8 cellular contexts compared by ENCODE assay signal in genomic region chr5:172123269-172123692, GRCh38.
DNase-seq lines count a peak whose midpoint lies in the region; ATAC-seq, FAIRE-seq and TF ChIP-seq lines count a peak whose summit lies in the region.

No MANE protein-coding gene starts in this region.

- peaks cover 21% of the 10 kb centered on the region for H3K36me3 Mint-ChIP-seq in osteocyte (ENCODE audit: unreplicated experiment)
- no peaks in the 10 kb centered on the region for H3K36me3 Mint-ChIP-seq in Calu3 (ENCODE audit: insufficient read depth, unreplicated experiment)

- TF ChIP-seq CTCF in fibroblast of villous mesenchyme (IDR thresholded peaks at IDR 0.05; ENCODE audit: insufficient read depth, low read depth, low read length) = peak; percentile 68
- peak; percentile 50 for TF ChIP-seq CTCF in osteocyte (IDR thresholded peaks at IDR 0.05)
- TF ChIP-seq CTCF in Calu3 (IDR thresholded peaks at IDR 0.05; ENCODE audit: unreplicated experiment) = no peak

- intact Hi-C loops in Calu3 (cut with micrococcal nuclease; ENCODE audit: unreplicated experiment) = no loop called here

- ATAC-seq in HG03108 (IDR thresholded peaks at IDR 0.05; ENCODE audit: unreplicated experiment) = no peak
- no peak for ATAC-seq in HG03378 (IDR thresholded peaks at IDR 0.05; ENCODE audit: unreplicated experiment)
- no peak for ATAC-seq in GM19035 (IDR thresholded peaks at IDR 0.05; ENCODE audit: unreplicated experiment)

- BruUV-seq in Calu3 (replicated peaks; lab: Mats Ljungman, UMichigan) = no TSS peak

- in situ Hi-C loops in SK-MEL-5 (cut with HindIII; ENCODE audit: low pct_unique_long_range_greater_than_20kb, low sequenced_read_pairs) = no loop called here

- CTCF ChIA-PET in Calu3 (lab: Charles Lee) = interaction anchor here (0.7 to 1.1 kb wide), 2 partner anchors 64 to 170 kb away, joined by 3 to 4 read pairs; no protein-coding TSS in a partner anchor

- H3K4me3 Mint-ChIP-seq in osteocyte (ENCODE audit: unreplicated experiment) = no peak overlapping the region
- no peak overlapping the region for H3K4me3 Mint-ChIP-seq in Calu3 (ENCODE audit: low read depth, unreplicated experiment)

- peak; percentile 72 for DNase-seq in H54 (ENCODE audit: insufficient read length, low spot score)
- peak; percentile 88 for DNase-seq in SK-MEL-5 (ENCODE audit: low read depth, low spot score)
- DNase-seq in fibroblast of villous mesenchyme (ENCODE audit: low read depth) = peak; percentile 92
- DNase-seq in osteocyte (ENCODE audit: extremely low spot score, unreplicated experiment) = peak; percentile 93
- no peak for DNase-seq in Calu3

- H3K9me3 Mint-ChIP-seq in osteocyte (ENCODE audit: unreplicated experiment) = peaks cover 4% of the 10 kb centered on the region
- peaks cover 3% of the 10 kb centered on the region for H3K9me3 Mint-ChIP-seq in Calu3 (ENCODE audit: low read depth, unreplicated experiment)

- no peak for FAIRE-seq in H54 (lab: Jason Lieb, UNC)

- TF ChIP-seq POLR2A in H54 (IDR thresholded peaks at IDR 0.05; ENCODE audit: low read depth, low read length) = no peak

- peak overlapping the region; percentile 57 for H3K27ac Mint-ChIP-seq in osteocyte (ENCODE audit: unreplicated experiment)
- H3K27ac Mint-ChIP-seq in Calu3 (ENCODE audit: unreplicated experiment) = no peak overlapping the region

- H3K27me3 Mint-ChIP-seq in osteocyte (ENCODE audit: unreplicated experiment) (no peaks in the 10 kb centered on the region), Calu3 (ENCODE audit: unreplicated experiment) (no peaks in the 10 kb centered on the region)

- no peak overlapping the region for H3K4me3 ChIP-seq in fibroblast of villous mesenchyme (ENCODE audit: low read depth, low read length)

- H3K4me1 Mint-ChIP-seq in osteocyte (ENCODE audit: unreplicated experiment) (peaks cover 22% of the 10 kb centered on the region), Calu3 (ENCODE audit: low read depth, unreplicated experiment) (no peaks in the 10 kb centered on the region)
